ENCODE assay signal across 24 cellular contexts in the genomic region with DNA sequence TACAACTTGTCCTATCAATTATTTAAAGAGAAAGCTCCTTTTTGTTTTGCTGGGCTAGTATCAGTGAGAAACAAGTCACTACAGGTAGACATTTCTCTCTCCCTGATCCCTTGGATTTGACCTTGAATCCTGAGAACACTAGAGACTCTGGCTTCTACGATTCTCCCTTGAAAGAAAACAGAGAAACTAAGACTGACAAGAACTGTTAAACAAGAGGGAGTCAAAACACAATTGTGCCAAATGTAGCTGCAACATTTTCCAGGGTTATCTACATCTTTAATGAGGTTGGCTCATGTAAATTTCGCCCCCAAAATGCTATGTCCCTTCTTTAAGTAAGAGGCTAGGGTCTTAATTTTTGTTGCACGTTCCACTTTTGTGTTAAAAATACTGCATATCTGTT.
A peak's percentile ranks its signal among the peaks of the same experiment; 100 is the strongest.
DNase-seq lines count a peak whose midpoint lies in the region; ATAC-seq and TF ChIP-seq lines count a peak whose summit lies in the region.
"Had no signal": no experiment of that assay in that cellular context is flagged by ENCODE, and none has a peak within 500 bp of the region (broad histone marks: within the 10 kb centered on the region; RNA-seq: fewer than 3 reads in every experiment).

No MANE protein-coding gene starts in this region.

- no peak overlapping the region for H3K27ac ChIP-seq in CD4-positive, alpha-beta T cell (ENCODE audit: low read depth, low read length)
- peak overlapping the region; percentile 14 for H3K27ac ChIP-seq in muscle layer of duodenum (ENCODE audit: low read length)
- H3K27ac ChIP-seq: A549, body of pancreas, testis, vagina, WERI-Rb-1 had no signal

- H3K36me3 ChIP-seq in muscle layer of duodenum (ENCODE audit: control insufficient read depth in 1 of 2, insufficient read depth in 2 of 2, low read length in 2 of 2): peaks cover 0 to 29% of the 10 kb centered on the region in 2 donors

- no peak for ATAC-seq in CD4-positive, alpha-beta T cell (ENCODE audit: poor library complexity)
- ATAC-seq in T-helper 17 cell: no peak
- ATAC-seq: A549, body of pancreas, left cardiac atrium had no signal

- H3K27me3 ChIP-seq in CD4-positive, alpha-beta T cell (ENCODE audit: control insufficient read depth, insufficient read depth, low read length): no peaks in the 10 kb centered on the region
- H3K27me3 ChIP-seq in muscle layer of duodenum (ENCODE audit: low read depth, low read length): no peaks in the 10 kb centered on the region
- H3K27me3 ChIP-seq: body of pancreas, testis, vagina had no signal

- H3K27ac Mint-ChIP-seq in activated CD4-positive, alpha-beta memory T cell treated with anti-CD3 and anti-CD28 coated beads, Interleukin-2, amount 10 ng/mL, durations not matched to agents 7 days and 5 days: peak overlapping the region; percentile 44
- H3K27ac Mint-ChIP-seq in activated CD4-positive, alpha-beta memory T cell treated with anti-CD3 and anti-CD28 coated beads for 36 hours: no peak overlapping the region
- peak overlapping the region; percentile 47 for H3K27ac Mint-ChIP-seq in CD4-positive, alpha-beta T cell
- H3K27ac Mint-ChIP-seq in T-helper 17 cell: peak overlapping the region; percentile 61

- no peak for DNase-seq in activated CD4-positive, alpha-beta memory T cell treated with anti-CD3 and anti-CD28 coated beads, Interleukin-2, amount 10 ng/mL, durations not matched to agents 7 days and 5 days
- no peak for DNase-seq in activated CD4-positive, alpha-beta memory T cell treated with anti-CD3 and anti-CD28 coated beads for 36 hours
- no peak for DNase-seq in CD4-positive, alpha-beta T cell
- no peak for DNase-seq in T-helper 17 cell
- no peak for DNase-seq in T-helper 1 cell
- no peak for DNase-seq in GM10248 (ENCODE audit: extremely low spot score)
- no peak for DNase-seq in NK-92 treated with Interleukin-12 subunit alpha and Interleukin-12 subunit beta, amount 100 ng/mL, for 24 hours (lab: John Stamatoyannopoulos, UW)
- DNase-seq: body of pancreas; Caco-2; DMS79 treated with DMSO at 0.1 percent for 48 hours; GOT3; KG1; left cardiac atrium; NCI-H146; NCI-H526 treated with DMSO at 0.1 percent for 48 hours; nucleus accumbens; stimulated activated CD4-positive, alpha-beta T cell treated with anti-CD3 and anti-CD28 coated beads, Interleukin-2, amount 100 ng/mL, for 24 hours; testis; WERI-Rb-1 had no signal

- H3K4me3 ChIP-seq in muscle layer of duodenum (ENCODE audit: low read depth in 1 of 2, low read length in 2 of 2): no peak overlapping the region
- H3K4me3 ChIP-seq: A549, body of pancreas, skin epidermis, testis, vagina had no signal

- no peaks in the 10 kb centered on the region for H3K27me3 Mint-ChIP-seq in activated CD4-positive, alpha-beta memory T cell treated with anti-CD3 and anti-CD28 coated beads, Interleukin-2, amount 10 ng/mL, durations not matched to agents 7 days and 5 days
- H3K27me3 Mint-ChIP-seq in activated CD4-positive, alpha-beta memory T cell treated with anti-CD3 and anti-CD28 coated beads for 36 hours: no peaks in the 10 kb centered on the region
- no peaks in the 10 kb centered on the region for H3K27me3 Mint-ChIP-seq in CD4-positive, alpha-beta T cell
- no peaks in the 10 kb centered on the region for H3K27me3 Mint-ChIP-seq in T-helper 17 cell
- H3K27me3 Mint-ChIP-seq: memory B cell had no signal

- peaks cover 6 to 23% of the 10 kb centered on the region in 2 donors for H3K4me1 ChIP-seq in muscle layer of duodenum (ENCODE audit: control insufficient read depth in 1 of 2, insufficient read depth in 2 of 2, low read length in 2 of 2)
- H3K4me1 ChIP-seq: Caco-2, testis had no signal

- no peak for TF ChIP-seq CTCF in CD4-positive, alpha-beta T cell (IDR thresholded peaks at IDR 0.05)
- TF ChIP-seq CTCF in GM10248 (IDR thresholded peaks at IDR 0.05; ENCODE audit: control extremely low read depth, extremely low read depth, low read depth, missing control alignments): no peak

- intact Hi-C loops in activated CD4-positive, alpha-beta memory T cell treated with anti-CD3 and anti-CD28 coated beads for 36 hours (cut with micrococcal nuclease): no loop called here
- intact Hi-C loops in CD4-positive, alpha-beta T cell (cut with DNase I, micrococcal nuclease): no loop called here

- CTCF ChIA-PET in activated CD4-positive, alpha-beta memory T cell treated with anti-CD3 and anti-CD28 coated beads, Interleukin-2, amount 10 ng/mL, durations not matched to agents 7 days and 5 days (lab: Charles Lee): interaction anchor here (0.9 to 1.5 kb wide), 3 partner anchors 10 to 64 kb away, joined by 3 read pairs; no protein-coding TSS in a partner anchor
- CTCF ChIA-PET in activated CD4-positive, alpha-beta memory T cell treated with anti-CD3 and anti-CD28 coated beads for 36 hours (lab: Charles Lee): interaction anchor here (1.4 kb wide), 1 partner anchor 82 kb away, joined by 5 read pairs; no protein-coding TSS in a partner anchor
- CTCF ChIA-PET in CD4-positive, alpha-beta T cell (lab: Charles Lee): interaction anchor here (1.1 to 2.1 kb wide), 2 partner anchors 8 to 455 kb away, joined by 3 to 5 read pairs; no protein-coding TSS in a partner anchor
- CTCF ChIA-PET in GM10248 (lab: Yijun Ruan, JAX): interaction anchor here (1.1 to 2.9 kb wide), 4 partner anchors 14 to 81 kb away, joined by 3 to 6 read pairs (median 4); no protein-coding TSS in a partner anchor

- peaks cover 35% of the 10 kb centered on the region for H3K4me1 Mint-ChIP-seq in activated CD4-positive, alpha-beta memory T cell treated with anti-CD3 and anti-CD28 coated beads, Interleukin-2, amount 10 ng/mL, durations not matched to agents 7 days and 5 days
- peaks cover 42% of the 10 kb centered on the region for H3K4me1 Mint-ChIP-seq in activated CD4-positive, alpha-beta memory T cell treated with anti-CD3 and anti-CD28 coated beads for 36 hours (ENCODE audit: low read depth)
- peaks cover 78% of the 10 kb centered on the region for H3K4me1 Mint-ChIP-seq in CD4-positive, alpha-beta T cell (ENCODE audit: low read depth)
- H3K4me1 Mint-ChIP-seq in T-helper 17 cell: peaks cover 28% of the 10 kb centered on the region

- H3K36me3 Mint-ChIP-seq in activated CD4-positive, alpha-beta memory T cell treated with anti-CD3 and anti-CD28 coated beads, Interleukin-2, amount 10 ng/mL, durations not matched to agents 7 days and 5 days (ENCODE audit: low read depth): peaks cover 95% of the 10 kb centered on the region
- peaks cover 71% of the 10 kb centered on the region for H3K36me3 Mint-ChIP-seq in activated CD4-positive, alpha-beta memory T cell treated with anti-CD3 and anti-CD28 coated beads for 36 hours
- peaks cover 100% of the 10 kb centered on the region for H3K36me3 Mint-ChIP-seq in CD4-positive, alpha-beta T cell (ENCODE audit: low read depth)
- H3K36me3 Mint-ChIP-seq in T-helper 17 cell (ENCODE audit: low read depth): peaks cover 6% of the 10 kb centered on the region

- H3K4me3 Mint-ChIP-seq in activated CD4-positive, alpha-beta memory T cell treated with anti-CD3 and anti-CD28 coated beads, Interleukin-2, amount 10 ng/mL, durations not matched to agents 7 days and 5 days: no peak overlapping the region
- no peak overlapping the region for H3K4me3 Mint-ChIP-seq in activated CD4-positive, alpha-beta memory T cell treated with anti-CD3 and anti-CD28 coated beads for 36 hours
- H3K4me3 Mint-ChIP-seq in CD4-positive, alpha-beta T cell: no peak overlapping the region
- no peak overlapping the region for H3K4me3 Mint-ChIP-seq in T-helper 17 cell
- H3K4me3 Mint-ChIP-seq: memory B cell had no signal

- POLR2A ChIA-PET in activated CD4-positive, alpha-beta memory T cell treated with anti-CD3 and anti-CD28 coated beads, Interleukin-2, amount 10 ng/mL, durations not matched to agents 7 days and 5 days (lab: Charles Lee): interaction anchor here (7.8 kb wide), 1 partner anchor 12 kb away, joined by 44 read pairs; no protein-coding TSS in a partner anchor
- POLR2A ChIA-PET in activated CD4-positive, alpha-beta memory T cell treated with anti-CD3 and anti-CD28 coated beads for 36 hours (lab: Charles Lee): no interaction called here
- POLR2A ChIA-PET in CD4-positive, alpha-beta T cell (lab: Charles Lee): interaction anchor here (0.6 to 10.8 kb wide), 4 partner anchors 11 to 460 kb away, joined by 3 to 94 read pairs (median 47); partner anchors contain the start of gene SLC38A1
- POLR2A ChIA-PET in GM10248 (lab: Yijun Ruan, JAX): no interaction called here

- H3K9me3 ChIP-seq in CD4-positive, alpha-beta T cell (ENCODE audit: control insufficient read depth, low read length): no peaks in the 10 kb centered on the region
- no peaks in the 10 kb centered on the region for H3K9me3 ChIP-seq in T-helper 17 cell (ENCODE audit: control insufficient read depth, low read length, poor library complexity, severe bottlenecking)
- no peaks in the 10 kb centered on the region for H3K9me3 ChIP-seq in muscle layer of duodenum (ENCODE audit: control insufficient read depth in 1 of 2, low read length in 2 of 2)
- H3K9me3 ChIP-seq: A549, body of pancreas, Caco-2, testis, vagina had no signal

- H3K9me3 Mint-ChIP-seq in activated CD4-positive, alpha-beta memory T cell treated with anti-CD3 and anti-CD28 coated beads, Interleukin-2, amount 10 ng/mL, durations not matched to agents 7 days and 5 days: no peaks in the 10 kb centered on the region
- no peaks in the 10 kb centered on the region for H3K9me3 Mint-ChIP-seq in activated CD4-positive, alpha-beta memory T cell treated with anti-CD3 and anti-CD28 coated beads for 36 hours
- no peaks in the 10 kb centered on the region for H3K9me3 Mint-ChIP-seq in CD4-positive, alpha-beta T cell
- H3K9me3 Mint-ChIP-seq: memory B cell had no signal

Comparison
In these comparisons a context has a peak if more than half of its experiments do, and no peak if none do; other contexts are left out.
1. POLR2A ChIA-PET loops: an anchor here in activated CD4-positive, alpha-beta memory T cell treated with anti-CD3 and anti-CD28 coated beads, Interleukin-2, amount 10 ng/mL, durations not matched to agents 7 days and 5 days (7.8 kb wide) and CD4-positive, alpha-beta T cell (0.6 to 10.8 kb wide); none called in activated CD4-positive, alpha-beta memory T cell treated with anti-CD3 and anti-CD28 coated beads for 36 hours and GM10248.